In the genomic region with DNA sequence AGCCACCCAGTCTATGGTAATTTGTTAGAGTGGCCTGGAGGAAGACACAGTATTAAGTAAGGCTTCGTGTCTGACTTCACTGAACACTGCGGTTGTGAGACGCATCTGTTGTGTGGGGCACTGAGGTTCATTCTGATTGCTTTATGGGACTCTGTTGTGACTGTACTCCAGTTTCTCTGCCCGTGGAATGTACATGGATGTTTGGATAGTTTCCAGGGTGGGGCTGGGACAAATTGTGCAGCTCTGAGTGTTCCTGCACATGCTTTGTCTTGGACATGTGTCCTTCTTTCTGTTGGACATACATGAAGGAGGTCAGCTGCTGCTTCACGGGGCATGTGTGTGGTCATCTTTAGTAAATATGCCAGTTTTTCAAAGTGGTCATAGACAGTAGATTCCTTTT, we compare ENCODE assay signal across 16 cellular contexts. TPM values are rescaled to one million over a fixed set of nuclear protein-coding genes. Genes with fewer than 3 reads are reported as not detected.
DNase-seq lines count a peak whose midpoint lies in the region; ATAC-seq and TF ChIP-seq lines count a peak whose summit lies in the region.
"Had no signal": no experiment of that assay in that cellular context is flagged by ENCODE, and none has a peak within 500 bp of the region (broad histone marks: within the 10 kb centered on the region; RNA-seq: fewer than 3 reads in every experiment).

No MANE protein-coding gene starts in this region.

- H3K9me3 Mint-ChIP-seq in T-cell: no peaks in the 10 kb centered on the region
- H3K9me3 Mint-ChIP-seq: activated naive CD8-positive, alpha-beta T cell treated with anti-CD3 and anti-CD28 coated beads, Interleukin-2, amount 10 ng/mL, durations not matched to agents 7 days and 5 days; nephron had no signal

- peaks cover 70 to 81% (median 80%) of the 10 kb centered on the region in 3 donors for H3K4me1 Mint-ChIP-seq in T-cell

- POLR2A ChIA-PET in T-cell (lab: Charles Lee): interaction anchor here in 1 of 2 donors (0.5 kb wide), 1 partner anchor 686 kb away, joined by 5 read pairs; no protein-coding TSS in a partner anchor

- H4K20me1 ChIP-seq in hepatocyte (ENCODE audit: insufficient read depth, poor library complexity, severe bottlenecking): no peaks in the 10 kb centered on the region

- no peak overlapping the region for H2AFZ ChIP-seq in hepatocyte

- no peak overlapping the region for H3K4me3 Mint-ChIP-seq in T-cell
- H3K4me3 Mint-ChIP-seq: activated naive CD8-positive, alpha-beta T cell treated with anti-CD3 and anti-CD28 coated beads, Interleukin-2, amount 10 ng/mL, durations not matched to agents 7 days and 5 days; nephron had no signal

- no peaks in the 10 kb centered on the region for H3K9me2 ChIP-seq in hepatocyte (replicated peaks; ENCODE audit: insufficient read depth)

- ATAC-seq in Right ventricle myocardium inferior (peak; percentile 11), T-cell (replicated peaks in 1 of 4) (no peak), upper lobe of left lung (ENCODE audit: low FRiP score in 2 of 2) (no peak), HG02884 (IDR thresholded peaks at IDR 0.05; ENCODE audit: unreplicated experiment) (no peak)

- H3K27me3 ChIP-seq in right atrium auricular region (no peaks in the 10 kb centered on the region), hepatocyte (no peaks in the 10 kb centered on the region), upper lobe of left lung (no peaks in the 10 kb centered on the region)
- H3K27me3 ChIP-seq: foreskin keratinocyte had no signal

- WGBS in hepatocyte (ENCODE audit: low lambda C conversion rate, missing lambda C conversion rate): 71% methylated on average over 5 of the region's 5 CpGs
- 62 to 63% methylated on average over 5 of the region's 5 CpGs for WGBS in upper lobe of left lung, 2 donors

- TF ChIP-seq EP300 in upper lobe of left lung (IDR thresholded peaks at IDR 0.05): peak in 1 of 4 donors; percentile 92

- no peak for TF ChIP-seq POLR2A in upper lobe of left lung (IDR thresholded peaks at IDR 0.05)

- intact Hi-C loops in Right ventricle myocardium inferior (cut with DNase I): no loop called here

- TF ChIP-seq CTCF in right atrium auricular region (IDR thresholded peaks at IDR 0.05) (no peak), hepatocyte (IDR thresholded peaks at IDR 0.05; ENCODE audit: poor library complexity) (no peak), upper lobe of left lung (IDR thresholded peaks at IDR 0.05) (no peak)

- H3K36me3 Mint-ChIP-seq in T-cell: peaks cover 4% of the 10 kb centered on the region

- no peak for DNase-seq in Right ventricle myocardium inferior (ENCODE audit: missing footprints)
- no peak for DNase-seq in right atrium auricular region (ENCODE audit: low spot score)
- no peak for DNase-seq in T-cell
- peak; percentile 51 for DNase-seq in hepatocyte (ENCODE audit: low spot score)
- no peak for DNase-seq in upper lobe of left lung
- no peak for DNase-seq in nucleus accumbens (lab: John Stamatoyannopoulos, UW)
- no peak for DNase-seq in DMS 273 treated with DMSO at 0.1 percent for 48 hours (lab: John Stamatoyannopoulos, UW)
- DNase-seq: activated CD8-positive, alpha-beta memory T cell treated with anti-CD3 and anti-CD28 coated beads for 24 hours; activated naive CD8-positive, alpha-beta T cell treated with anti-CD3 and anti-CD28 coated beads, Interleukin-2, amount 10 ng/mL, durations not matched to agents 7 days and 5 days; cortex of kidney; GDM1; kidney; NCI-H2107 had no signal

- H3K27me3 Mint-ChIP-seq in T-cell: no peaks in the 10 kb centered on the region
- H3K27me3 Mint-ChIP-seq: activated naive CD8-positive, alpha-beta T cell treated with anti-CD3 and anti-CD28 coated beads, Interleukin-2, amount 10 ng/mL, durations not matched to agents 7 days and 5 days had no signal

- no peak overlapping the region for H3K4me3 ChIP-seq in right atrium auricular region
- no peak overlapping the region for H3K4me3 ChIP-seq in hepatocyte
- no peak overlapping the region for H3K4me3 ChIP-seq in upper lobe of left lung

- H3K27ac ChIP-seq in right atrium auricular region (no peak overlapping the region), hepatocyte (peak overlapping the region; percentile 66), upper lobe of left lung (peak overlapping the region; percentile 62 to 80 (median 70))
- H3K27ac ChIP-seq: foreskin keratinocyte had no signal

- H3K36me3 ChIP-seq in right atrium auricular region (no peaks in the 10 kb centered on the region), hepatocyte (replicated peaks; ENCODE audit: insufficient read depth, low read depth) (no peaks in the 10 kb centered on the region), upper lobe of left lung (peaks cover 0 to 6% (median 0%) of the 10 kb centered on the region in 4 donors)

- H3K27ac Mint-ChIP-seq in T-cell: peak overlapping the region; percentile 37 to 71
- H3K27ac Mint-ChIP-seq: activated naive CD8-positive, alpha-beta T cell treated with anti-CD3 and anti-CD28 coated beads, Interleukin-2, amount 10 ng/mL, durations not matched to agents 7 days and 5 days; nephron had no signal

- CTCF ChIA-PET in T-cell (lab: Charles Lee): interaction anchor here in 1 of 2 donors (0.7 kb wide), 1 partner anchor 19 kb away, joined by 3 read pairs; no protein-coding TSS in a partner anchor

- no peak overlapping the region for H3K4me2 ChIP-seq in hepatocyte

- peaks cover 28% of the 10 kb centered on the region for H3K79me2 ChIP-seq in hepatocyte

- no peaks in the 10 kb centered on the region for H3K9me3 ChIP-seq in right atrium auricular region
- no peaks in the 10 kb centered on the region for H3K9me3 ChIP-seq in hepatocyte (ENCODE audit: low read depth)
- no peaks in the 10 kb centered on the region for H3K9me3 ChIP-seq in upper lobe of left lung

- H3K4me1 ChIP-seq in right atrium auricular region (peaks cover 0 to 21% of the 10 kb centered on the region in 2 donors), hepatocyte (ENCODE audit: insufficient read depth) (peaks cover 14% of the 10 kb centered on the region), upper lobe of left lung (peaks cover 69 to 93% (median 79%) of the 10 kb centered on the region in 4 donors)

RNA-seq across cellular contexts. Expression of gene ODC1, which starts 58.5 kb away (rescaled TPM):
- total RNA-seq in Right ventricle myocardium inferior (37.2 TPM), right atrium auricular region (10 to 100 TPM; 41.3 to 73.9 TPM), T-cell (100 to 1,000 TPM in 1 of 5 donors, 10 to 100 TPM in 4; 40.6 to 102 (median 53.3) TPM), hepatocyte (140 and 165 TPM in 2 replicates), upper lobe of left lung (100 to 1,000 TPM in 1 of 6 donors, 10 to 100 TPM in 4, 1 to 10 TPM in 1; 3.1 to 223 (median 46.0) TPM)
- polyA plus RNA-seq in hepatocyte: 92.0 and 92.8 TPM in 2 replicates

Comparison
In these comparisons a context has a peak if more than half of its experiments do, and no peak if none do; other contexts are left out.
1. H3K27ac ChIP-seq: peak in hepatocyte (single experiment) and upper lobe of left lung (4 of 4); none in right atrium auricular region (0 of 2).